27 cellular contexts compared by ENCODE assay signal in the genomic region with DNA sequence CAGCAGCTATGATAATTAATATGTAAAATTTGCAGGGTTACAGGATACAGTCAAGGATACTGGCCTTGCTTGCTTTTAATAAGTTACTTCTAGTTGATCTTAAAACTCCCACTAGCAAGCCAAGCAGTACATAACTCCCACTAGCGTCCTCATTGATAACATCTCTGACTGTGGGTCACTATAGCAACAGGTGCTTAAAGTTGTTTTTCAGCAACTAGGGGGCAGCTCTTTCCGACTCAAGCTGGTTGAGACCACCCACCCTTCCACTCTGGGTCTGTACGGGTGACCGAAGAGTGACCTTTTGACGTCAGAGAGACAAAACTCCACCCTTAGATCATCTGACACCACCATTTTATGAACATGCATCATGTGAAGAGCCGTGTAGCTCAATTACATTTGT.
"Had no signal": no experiment of that assay in that cellular context is flagged by ENCODE, and none has a peak within 500 bp of the region (broad histone marks: within the 10 kb centered on the region; RNA-seq: fewer than 3 reads in every experiment).

No MANE protein-coding gene starts in this region.

- H3K9me3 ChIP-seq: esophagus squamous epithelium, prostate gland, suprapubic skin, upper lobe of right lung, uterus had no signal

- H3K27me3 Mint-ChIP-seq: stimulated activated naive B cell treated with anti-CD40 and anti-IgM and Interleukin-4, amounts not matched to agents 10 μg/mL and 1 μg/mL and 100 μg/mL, for 72 hours had no signal

- H3K4me3 Mint-ChIP-seq: memory B cell; natural killer cell; neural crest cell; stimulated activated naive B cell treated with anti-CD40 and anti-IgM and Interleukin-4, amounts not matched to agents 10 μg/mL and 1 μg/mL and 100 μg/mL, for 72 hours; stimulated activated naive CD8-positive, alpha-beta T cell treated with anti-CD3 and anti-CD28 coated beads, Interleukin-15, Interleukin-2, amounts not matched to agents 100 ng/mL and 50 ng/mL, for 24 hours had no signal

- H3K36me3 ChIP-seq: esophagus squamous epithelium, heart right ventricle, prostate gland, suprapubic skin, transverse colon, upper lobe of right lung, uterus had no signal

- H3K4me1 Mint-ChIP-seq: memory B cell; natural killer cell; neural crest cell; stimulated activated naive B cell treated with anti-CD40 and anti-IgM and Interleukin-4, amounts not matched to agents 10 μg/mL and 1 μg/mL and 100 μg/mL, for 72 hours had no signal

- H3K36me3 Mint-ChIP-seq: memory B cell; stimulated activated naive B cell treated with anti-CD40 and anti-IgM and Interleukin-4, amounts not matched to agents 10 μg/mL and 1 μg/mL and 100 μg/mL, for 72 hours had no signal

- DNase-seq: dermis blood vessel endothelial cell; effector memory CD4-positive, alpha-beta T cell; erythroblast; esophagus squamous epithelium; foreskin melanocyte; glutamatergic neuron; heart right ventricle; hippocampal formation; natural killer cell; right cardiac atrium; small intestine; stimulated activated CD4-positive, alpha-beta T cell treated with anti-CD3 and anti-CD28 coated beads, Interleukin-15, amount 100 ng/mL, for 24 hours; stimulated activated CD4-positive, alpha-beta T cell treated with anti-CD3 and anti-CD28 coated beads, Interleukin-2, amount 100 ng/mL, for 48 hours; stimulated activated naive B cell treated with anti-CD40 and anti-IgM and Interleukin-4, amounts not matched to agents 10 μg/mL and 1 μg/mL and 100 μg/mL, for 72 hours; transverse colon; upper lobe of right lung; uterus had no signal

- H3K27me3 ChIP-seq: esophagus squamous epithelium, heart right ventricle, suprapubic skin, transverse colon, upper lobe of right lung, uterus had no signal

- H3K4me3 ChIP-seq: coronary artery, esophagus squamous epithelium, heart right ventricle, lung, prostate gland, suprapubic skin, transverse colon, upper lobe of right lung, uterus had no signal

- FAIRE-seq: endothelial cell of umbilical vein, islet of Langerhans, small intestine had no signal

- H3K27ac ChIP-seq: coronary artery, esophagus squamous epithelium, heart right ventricle, prostate gland, suprapubic skin, transverse colon, upper lobe of right lung, uterus had no signal

- H3K4me1 ChIP-seq: esophagus squamous epithelium, heart right ventricle, prostate gland, suprapubic skin, transverse colon, upper lobe of right lung, uterus had no signal

- H3K27ac Mint-ChIP-seq: memory B cell; natural killer cell; stimulated activated naive B cell treated with anti-CD40 and anti-IgM and Interleukin-4, amounts not matched to agents 10 μg/mL and 1 μg/mL and 100 μg/mL, for 72 hours; stimulated activated naive CD8-positive, alpha-beta T cell treated with anti-CD3 and anti-CD28 coated beads, Interleukin-15, Interleukin-2, amounts not matched to agents 100 ng/mL and 50 ng/mL, for 24 hours had no signal

- ATAC-seq: heart right ventricle; left lobe of liver; natural killer cell; right cardiac atrium; stimulated activated naive B cell treated with anti-CD40 and anti-IgM and Interleukin-4, amounts not matched to agents 10 μg/mL and 1 μg/mL and 100 μg/mL, for 72 hours; upper lobe of right lung had no signal
